Comparison of ENCODE assay signal across 19 cellular contexts in genomic region chr10:64977912-64978311, GRCh38.
DNase-seq lines count a peak whose midpoint lies in the region; ATAC-seq, FAIRE-seq and TF ChIP-seq lines count a peak whose summit lies in the region.
"Had no signal": no experiment of that assay in that cellular context is flagged by ENCODE, and none has a peak within 500 bp of the region (broad histone marks: within the 10 kb centered on the region; RNA-seq: fewer than 3 reads in every experiment).

No MANE protein-coding gene starts in this region.

- no peak overlapping the region for H3K4me3 ChIP-seq in endodermal cell (ENCODE audit: low read length)
- no peak overlapping the region for H3K4me3 ChIP-seq in pancreas
- H3K4me3 ChIP-seq: gastroesophageal sphincter, Peyer's patch had no signal

- ATAC-seq in pancreas (no peak), left colon (no peak), GM21576 (IDR thresholded peaks at IDR 0.05; ENCODE audit: unreplicated experiment) (no peak)
- ATAC-seq: activated naive CD8-positive, alpha-beta T cell treated with anti-CD3 and anti-CD28 coated beads, Interleukin-2, amount 50 U/mL, for 24 hours; gastroesophageal sphincter; right cardiac atrium had no signal

- intact Hi-C loops in pancreas (cut with DNase I) (no loop called here), left colon (cut with DNase I, micrococcal nuclease) (no loop called here)

- H3K4me1 ChIP-seq in endodermal cell (ENCODE audit: control insufficient read depth, insufficient read depth, low read length) (no peaks in the 10 kb centered on the region), pancreas (no peaks in the 10 kb centered on the region)
- H3K4me1 ChIP-seq: gastroesophageal sphincter, Peyer's patch had no signal

- no peaks in the 10 kb centered on the region for H3K36me3 Mint-ChIP-seq in endodermal cell (ENCODE audit: low read depth)

- no peaks in the 10 kb centered on the region for H3K36me3 ChIP-seq in endodermal cell (ENCODE audit: control insufficient read depth, insufficient read depth, low read length)
- no peaks in the 10 kb centered on the region for H3K36me3 ChIP-seq in pancreas
- H3K36me3 ChIP-seq: gastroesophageal sphincter, Peyer's patch had no signal

- FAIRE-seq in G401.6 (lab: Jason Lieb, UNC) (peak; percentile 91), pancreas (lab: Jason Lieb, UNC) (peak; percentile 86)
- FAIRE-seq: H1 had no signal

- H3K27me3 ChIP-seq in endodermal cell (ENCODE audit: control insufficient read depth, insufficient read depth, low read length, poor library complexity, severe bottlenecking) = no peaks in the 10 kb centered on the region
- peaks cover 0 to 6% (median 0%) of the 10 kb centered on the region in 4 donors for H3K27me3 ChIP-seq in pancreas
- H3K27me3 ChIP-seq: gastroesophageal sphincter, Peyer's patch had no signal

- no peaks in the 10 kb centered on the region for H3K27me3 Mint-ChIP-seq in endodermal cell (ENCODE audit: insufficient read depth)
- H3K27me3 Mint-ChIP-seq: activated CD4-positive, alpha-beta memory T cell treated with anti-CD3 and anti-CD28 coated beads, Interleukin-2, amount 10 ng/mL, durations not matched to agents 7 days and 5 days; activated naive CD8-positive, alpha-beta T cell treated with anti-CD3 and anti-CD28 coated beads, Interleukin-2, amount 50 U/mL, for 24 hours had no signal

- H3K27ac ChIP-seq in endodermal cell (ENCODE audit: low read depth, low read length) (no peak overlapping the region), pancreas (no peak overlapping the region)
- H3K27ac ChIP-seq: gastroesophageal sphincter, Peyer's patch had no signal

- no peaks in the 10 kb centered on the region for H3K4me1 Mint-ChIP-seq in endodermal cell
- H3K4me1 Mint-ChIP-seq: activated CD4-positive, alpha-beta memory T cell treated with anti-CD3 and anti-CD28 coated beads, Interleukin-2, amount 10 ng/mL, durations not matched to agents 7 days and 5 days; activated naive CD8-positive, alpha-beta T cell treated with anti-CD3 and anti-CD28 coated beads, Interleukin-2, amount 50 U/mL, for 24 hours; neural crest cell had no signal

- TF ChIP-seq CTCF in endodermal cell (conservative IDR thresholded peaks at IDR 0.05) (peak; percentile 45), pancreas (IDR thresholded peaks at IDR 0.05) (peak in 1 of 4 donors; percentile 13)

- H3K9me3 ChIP-seq in endodermal cell (ENCODE audit: control insufficient read depth, low read length) (no peaks in the 10 kb centered on the region), pancreas (no peaks in the 10 kb centered on the region)
- H3K9me3 ChIP-seq: gastroesophageal sphincter, Peyer's patch had no signal

- DNase-seq in OCI-M1 (lab: John Stamatoyannopoulos, UW) (peak; percentile 28), endodermal cell (no peak), pancreas (no peak), C1 segment of cervical spinal cord (lab: John Stamatoyannopoulos, UW) (no peak), left colon (no peak)
- no peak for DNase-seq in activated CD4-positive, alpha-beta T cell treated with anti-CD3 and anti-CD28 coated beads, Interleukin-2, amount 50 U/mL, for 48 hours
- DNase-seq: activated CD4-positive, alpha-beta memory T cell treated with anti-CD3 and anti-CD28 coated beads, Interleukin-2, amount 10 ng/mL, durations not matched to agents 7 days and 5 days; activated naive CD8-positive, alpha-beta T cell treated with anti-CD3 and anti-CD28 coated beads, Interleukin-2, amount 50 U/mL, for 24 hours; caudate nucleus; DMS 273 treated with DMSO at 0.1 percent for 48 hours; NCI-H1694 treated with DMSO at 0.1 percent for 48 hours; NCI-H526 treated with DMSO at 0.1 percent for 48 hours; Peyer's patch; right cardiac atrium had no signal

- no peak overlapping the region for H3K4me3 Mint-ChIP-seq in endodermal cell
- H3K4me3 Mint-ChIP-seq: activated CD4-positive, alpha-beta memory T cell treated with anti-CD3 and anti-CD28 coated beads, Interleukin-2, amount 10 ng/mL, durations not matched to agents 7 days and 5 days; activated naive CD8-positive, alpha-beta T cell treated with anti-CD3 and anti-CD28 coated beads, Interleukin-2, amount 50 U/mL, for 24 hours; neural crest cell had no signal

- H3K27ac Mint-ChIP-seq in endodermal cell = no peak overlapping the region
- H3K27ac Mint-ChIP-seq: activated CD4-positive, alpha-beta memory T cell treated with anti-CD3 and anti-CD28 coated beads, Interleukin-2, amount 10 ng/mL, durations not matched to agents 7 days and 5 days; activated naive CD8-positive, alpha-beta T cell treated with anti-CD3 and anti-CD28 coated beads, Interleukin-2, amount 50 U/mL, for 24 hours had no signal

- H3K9me3 Mint-ChIP-seq in endodermal cell = no peaks in the 10 kb centered on the region
- H3K9me3 Mint-ChIP-seq: neural crest cell had no signal

- H3K9ac ChIP-seq in endodermal cell (ENCODE audit: extremely low read depth, low read length, poor library complexity, severe bottlenecking) = no peak overlapping the region
